Comparison of ENCODE assay signal across 17 cellular contexts in the genomic region with DNA sequence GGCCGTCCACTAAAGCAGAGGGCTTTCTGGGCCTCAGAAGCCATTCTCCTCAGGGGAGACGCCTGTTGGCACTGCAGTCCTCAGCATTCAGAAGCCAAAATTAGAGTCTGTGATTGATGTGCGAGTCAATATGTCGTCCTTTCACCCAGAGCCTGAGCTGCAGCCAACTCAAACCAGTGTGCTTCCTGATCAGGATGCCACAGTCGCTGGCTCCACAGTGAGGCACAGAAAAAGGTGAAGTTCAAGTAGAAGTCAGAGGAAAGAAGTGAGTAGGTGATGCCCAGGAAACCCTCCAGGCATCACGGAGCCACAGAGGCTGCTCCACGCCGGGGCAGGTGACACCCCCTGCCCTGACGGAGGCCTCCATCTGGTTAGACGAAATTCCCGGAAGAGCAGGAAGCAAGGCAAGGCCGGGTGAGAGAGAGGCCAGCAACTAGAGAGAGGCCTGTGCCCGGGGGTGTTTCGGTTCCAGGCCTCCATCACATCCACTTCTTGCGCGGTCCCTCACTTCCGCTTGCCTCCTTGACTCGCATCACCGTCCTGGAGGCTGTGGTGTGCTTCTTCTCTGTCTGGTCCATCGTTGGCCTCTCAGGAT.
DNase-seq lines count a peak whose midpoint lies in the region; FAIRE-seq and TF ChIP-seq lines count a peak whose summit lies in the region.
"Had no signal": no experiment of that assay in that cellular context is flagged by ENCODE, and none has a peak within 500 bp of the region (broad histone marks: within the 10 kb centered on the region; RNA-seq: fewer than 3 reads in every experiment).

No MANE protein-coding gene starts in this region.

- no peak for TF ChIP-seq RAD21 in H1 (IDR thresholded peaks at IDR 0.05 in 1 of 2, conservative IDR thresholded peaks at IDR 0.05 in 1 of 2; ENCODE audit: low read depth in 2 of 2, low read length in 2 of 2)

- H3K4ac ChIP-seq in H1 (replicated peaks; ENCODE audit: insufficient read length, low read depth, low read length): no peak overlapping the region

- no peak overlapping the region for H3K9ac ChIP-seq in H1 (replicated peaks in 1 of 4; ENCODE audit: extremely low read depth in 1 of 4, low read depth in 3 of 4, low read length in 3 of 4)
- H3K9ac ChIP-seq in colonic mucosa (ENCODE audit: low read depth in 2 of 2, low read length in 2 of 2): no peak overlapping the region

- TF ChIP-seq POLR2A in H1 (IDR thresholded peaks at IDR 0.05; ENCODE audit: control extremely low read depth in 1 of 2, low read depth in 2 of 2, low read length in 2 of 2) (no peak), sigmoid colon (IDR thresholded peaks at IDR 0.05) (no peak)

- H3K27me3 ChIP-seq in H1 (replicated peaks in 1 of 4; ENCODE audit: control insufficient read depth in 3 of 4, extremely low read depth in 1 of 4, insufficient read depth in 3 of 4, low read length in 3 of 4): no peaks in the 10 kb centered on the region
- no peaks in the 10 kb centered on the region for H3K27me3 ChIP-seq in sigmoid colon
- H3K27me3 ChIP-seq in colonic mucosa: no peaks in the 10 kb centered on the region
- H3K27me3 ChIP-seq: SJCRH30 had no signal

- DNase-seq in G401 (ENCODE audit: low spot score) (peak; percentile 26), NCI-H1694 (lab: John Stamatoyannopoulos, UW) (peak; percentile 2), H1 (ENCODE audit: low read depth in 1 of 2, low spot score in 2 of 2) (no peak), sigmoid colon (peak; percentile 44), colonic mucosa (no peak), GM19240 (ENCODE audit: insufficient read length, low spot score) (no peak)
- no peak for DNase-seq in activated CD4-positive, alpha-beta T cell treated with anti-CD3 and anti-CD28 coated beads for 4 hours
- DNase-seq: ACHN; AML-193; CD4-positive, alpha-beta T cell; DMS53; HCEC 1CT; NCI-H146; NCI-H2107; NCI-H2227 treated with DMSO at 0.1 percent for 48 hours; PC-9; SJCRH30 had no signal

- no peaks in the 10 kb centered on the region for H4K20me1 ChIP-seq in H1 (replicated peaks in 1 of 2; ENCODE audit: control insufficient read depth in 1 of 2, insufficient read depth in 2 of 2, low read length in 2 of 2)

- no peaks in the 10 kb centered on the region for H3K79me1 ChIP-seq in H1 (ENCODE audit: low read depth, low read length)

- 0 out of 2 replicates have a peak overlapping the region, but pooled peaks have one; percentile 60 for H2BK12ac ChIP-seq in H1 (ENCODE audit: low read depth, low read length)

- no peak overlapping the region for H2AK5ac ChIP-seq in H1 (ENCODE audit: low read depth, low read length)

- no peak for TF ChIP-seq EP300 in H1 (IDR thresholded peaks at IDR 0.05; ENCODE audit: borderline replicate concordance in 1 of 2, low read depth in 2 of 2, low read length in 2 of 2)
- TF ChIP-seq EP300 in sigmoid colon (IDR thresholded peaks at IDR 0.05): no peak

- 91% methylated on average over 20 of the region's 20 CpGs; no CpG with 5 or more reads in 1 of the 2 experiments for WGBS in H1 (ENCODE audit: extremely low coverage in 1 of 2, insufficient coverage in 1 of 2, insufficient read length in 1 of 2, insufficient replicate concordance in 2 of 2, low coverage in 1 of 2, low lambda C conversion rate in 2 of 2, missing lambda C conversion rate in 1 of 2), 2 experiments
- 83 to 90% methylated on average over 20 of the region's 20 CpGs for WGBS in sigmoid colon, 2 donors

- POLR2A ChIA-PET in H1 (lab: Charles Lee; ENCODE audit: partially characterized antibody): no interaction called here

- H2BK120ac ChIP-seq in H1 (replicated peaks; ENCODE audit: low read depth, low read length): no peak overlapping the region

- H3K79me2 ChIP-seq in H1 (ENCODE audit: control insufficient read depth in 1 of 2, insufficient read depth in 2 of 2, low read length in 2 of 2): no peaks in the 10 kb centered on the region

- in situ Hi-C loops in G401 (cut with HindIII; ENCODE audit: low sequenced_read_pairs): no loop called here

- no peak overlapping the region for H2BK15ac ChIP-seq in H1 (ENCODE audit: low read length)

- H3K56ac ChIP-seq in H1 (replicated peaks; ENCODE audit: insufficient read length, low read depth, low read length): no peak overlapping the region

- no peak overlapping the region for H3K4me3 ChIP-seq in H1 (ENCODE audit: extremely low read depth in 1 of 4, insufficient read depth in 2 of 4, low read depth in 3 of 4, low read length in 4 of 4)
- no peak overlapping the region for H3K4me3 ChIP-seq in sigmoid colon
- H3K4me3 ChIP-seq in colonic mucosa: no peak overlapping the region
- H3K4me3 ChIP-seq: PC-9, SJCRH30 had no signal

- H4K8ac ChIP-seq in H1 (ENCODE audit: extremely low read depth, insufficient read depth, low read length): no peak overlapping the region; the same call in 1 of the 2 replicates

- no peaks in the 10 kb centered on the region for H3K23me2 ChIP-seq in H1 (ENCODE audit: low read depth, low read length)

- H3K4me1 ChIP-seq in H1 (replicated peaks in 1 of 4; ENCODE audit: control insufficient read depth in 3 of 4, insufficient read depth in 4 of 4, low read length in 3 of 4) (no peaks in the 10 kb centered on the region; a peak in 1 of 7 replicates), sigmoid colon (peaks cover 0 to 9% (median 8%) of the 10 kb centered on the region in 4 donors), colonic mucosa (no peaks in the 10 kb centered on the region)

- H3K36me3 ChIP-seq in H1 (ENCODE audit: control insufficient read depth in 2 of 4, insufficient read depth in 4 of 4, low read length in 3 of 4) (no peaks in the 10 kb centered on the region), sigmoid colon (no peaks in the 10 kb centered on the region), colonic mucosa (no peaks in the 10 kb centered on the region)
- H3K36me3 ChIP-seq: SJCRH30 had no signal

- H3K18ac ChIP-seq in H1 (ENCODE audit: extremely low read depth, low read length): peak overlapping the region; percentile 27; the same call in 1 of the 2 replicates

- H3K9me3 ChIP-seq in H1 (ENCODE audit: insufficient read depth in 2 of 2, low read depth in 1 of 2, low read length in 1 of 2) (no peaks in the 10 kb centered on the region), sigmoid colon (no peaks in the 10 kb centered on the region), colonic mucosa (no peaks in the 10 kb centered on the region)
- H3K9me3 ChIP-seq: SJCRH30 had no signal

- H4K5ac ChIP-seq in H1 (ENCODE audit: insufficient read length, low read depth, low read length): no peak overlapping the region

- no peak overlapping the region for H3K4me2 ChIP-seq in H1 (ENCODE audit: insufficient read depth in 1 of 2, low read depth in 2 of 2, low read length in 2 of 2)
- H3K4me2 ChIP-seq: PC-9 had no signal

- TF ChIP-seq CTCF in H1 (IDR thresholded peaks at IDR 0.05; ENCODE audit: control extremely low read depth in 1 of 3, insufficient read depth in 1 of 3, low read depth in 1 of 3, low read length in 3 of 3): no peak
- TF ChIP-seq CTCF in sigmoid colon (IDR thresholded peaks at IDR 0.05): no peak
- TF ChIP-seq CTCF in colonic mucosa (IDR thresholded peaks at IDR 0.05): no peak

- H3K14ac ChIP-seq in H1 (ENCODE audit: insufficient read length): no peak overlapping the region

- H2BK20ac ChIP-seq in H1 (ENCODE audit: low read length): no peak overlapping the region

- intact Hi-C loops in sigmoid colon (cut with DNase I): no loop called here
- intact Hi-C loops in colonic mucosa (cut with DNase I): no loop called here

- no peak overlapping the region for H3K27ac ChIP-seq in H1 (ENCODE audit: low read depth, low read length)
- no peak overlapping the region for H3K27ac ChIP-seq in sigmoid colon
- no peak overlapping the region for H3K27ac ChIP-seq in colonic mucosa
- H3K27ac ChIP-seq: PC-9, SJCRH30 had no signal

- H2BK5ac ChIP-seq in H1 (ENCODE audit: low read depth, low read length): peak overlapping the region; percentile 71; the same call in 1 of the 2 replicates

- no peak overlapping the region for H2AFZ ChIP-seq in H1 (ENCODE audit: low read length)
- H2AFZ ChIP-seq: PC-9 had no signal

- H4K91ac ChIP-seq in H1 (replicated peaks; ENCODE audit: insufficient read length, low read length): peak overlapping the region; percentile 28

- no peak for FAIRE-seq in H1 (lab: Jason Lieb, UNC)

- CTCF ChIA-PET in H1 (lab: Charles Lee; ENCODE audit: partially characterized antibody): interaction anchor here (0.6 to 1.8 kb wide), 5 partner anchors 8 to 99 kb away, joined by 4 to 7 read pairs (median 5); no protein-coding TSS in a partner anchor

- no peak overlapping the region for H3K23ac ChIP-seq in H1 (ENCODE audit: insufficient read length)

TF ChIP-seq in H1, 55 proteins besides CTCF, POLR2A, EP300 and RAD21:
- no peak for TF ChIP-seq FOSL1 (IDR thresholded peaks at IDR 0.05; ENCODE audit: insufficient read depth, low read depth, low read length)
- no peak for TF ChIP-seq RFX5 (IDR thresholded peaks at IDR 0.05; ENCODE audit: borderline replicate concordance, low read depth, low read length)
- TF ChIP-seq PHF8 (conservative IDR thresholded peaks at IDR 0.05; ENCODE audit: low read depth, low read length): no peak
- TF ChIP-seq TAF1 (IDR thresholded peaks at IDR 0.05; ENCODE audit: low read depth, low read length): no peak

Comparison
In these comparisons a context has a peak if more than half of its experiments do, and no peak if none do; other contexts are left out.
1. DNase-seq: peak in G401 (single experiment), NCI-H1694 (single experiment) and sigmoid colon (single experiment); none in H1 (0 of 2), colonic mucosa (single experiment), activated CD4-positive, alpha-beta T cell treated with anti-CD3 and anti-CD28 coated beads for 4 hours (0 of 2) and GM19240 (single experiment).